ENCODE assay signal across 9 cellular contexts in genomic region chr11:60952742-60953170, GRCh38. TPM values are rescaled to one million over a fixed set of nuclear protein-coding genes. Genes with fewer than 3 reads are reported as not detected.
DNase-seq lines count a peak whose midpoint lies in the region; ATAC-seq lines count a peak whose summit lies in the region.
"Had no signal": no experiment of that assay in that cellular context is flagged by ENCODE, and none has a peak within 500 bp of the region (broad histone marks: within the 10 kb centered on the region; RNA-seq: fewer than 3 reads in every experiment).

No MANE protein-coding gene starts in this region.

- peak overlapping the region; percentile 79 for H2AFZ ChIP-seq in neuronal stem cell (ENCODE audit: low read length)

- CTCF ChIA-PET in CD8-positive, alpha-beta memory T cell (lab: Charles Lee), result interaction anchor here (1.1 kb wide), 1 partner anchor 21 kb away, joined by 3 read pairs; no protein-coding TSS in a partner anchor

- H3K4me3 Mint-ChIP-seq in CD8-positive, alpha-beta memory T cell, result peak overlapping the region in 6 of 7 donors; percentile 55 to 84 (median 78)
- peak overlapping the region; percentile 72 to 91 for H3K4me3 Mint-ChIP-seq in effector memory CD8-positive, alpha-beta T cell

- H4K8ac ChIP-seq in neuronal stem cell (ENCODE audit: low read depth, low read length), result no peak overlapping the region

- no peaks in the 10 kb centered on the region for H3K36me3 Mint-ChIP-seq in CD8-positive, alpha-beta memory T cell
- peaks cover 10% of the 10 kb centered on the region for H3K36me3 Mint-ChIP-seq in effector memory CD8-positive, alpha-beta T cell (ENCODE audit: insufficient read depth)

- no peak overlapping the region for H3K9ac ChIP-seq in neuronal stem cell (ENCODE audit: low read depth, low read length, poor library complexity)

- peak overlapping the region; percentile 43 for H2AK5ac ChIP-seq in neuronal stem cell (ENCODE audit: low read depth, low read length)

- no peaks in the 10 kb centered on the region for H3K9me3 ChIP-seq in CD8-positive, alpha-beta memory T cell (ENCODE audit: low read length)
- H3K9me3 ChIP-seq in neuronal stem cell (replicated peaks in 1 of 2; ENCODE audit: control insufficient read depth in 2 of 2, insufficient read depth in 1 of 2, low read depth in 1 of 2, low read length in 2 of 2), result no peaks in the 10 kb centered on the region

- no peak overlapping the region for H3K4me2 ChIP-seq in neuronal stem cell (ENCODE audit: insufficient read depth, low read length, poor library complexity, severe bottlenecking)

- peak overlapping the region in 7 of 8 donors; percentile 1 to 93 (median 64) for H3K27ac Mint-ChIP-seq in CD8-positive, alpha-beta memory T cell
- H3K27ac Mint-ChIP-seq in effector memory CD8-positive, alpha-beta T cell, result peak overlapping the region; percentile 70 to 86

- peaks cover 25 to 27% of the 10 kb centered on the region in 2 donors for H3K27me3 Mint-ChIP-seq in CD8-positive, alpha-beta memory T cell
- peaks cover 41 to 46% of the 10 kb centered on the region in 2 donors for H3K27me3 Mint-ChIP-seq in effector memory CD8-positive, alpha-beta T cell

- peaks cover 2% of the 10 kb centered on the region for H3K79me1 ChIP-seq in neuronal stem cell (ENCODE audit: low read depth, low read length)

- ATAC-seq in HG03354 (IDR thresholded peaks at IDR 0.05; ENCODE audit: poor library complexity, severe bottlenecking, unreplicated experiment) (peak; percentile 23), HG03378 (IDR thresholded peaks at IDR 0.05; ENCODE audit: unreplicated experiment) (no peak)
- no peak for ATAC-seq in effector memory CD8-positive, alpha-beta T cell (replicated peaks)

- H3K4me1 ChIP-seq in CD8-positive, alpha-beta memory T cell (ENCODE audit: insufficient read depth, low read length), result peaks cover 16% of the 10 kb centered on the region
- peaks cover 16 to 17% of the 10 kb centered on the region in 2 donors for H3K4me1 ChIP-seq in neuronal stem cell (ENCODE audit: control insufficient read depth in 2 of 2, insufficient read depth in 1 of 2, low read depth in 1 of 2, low read length in 2 of 2)

- H3K23ac ChIP-seq in neuronal stem cell (ENCODE audit: low read depth, low read length, poor library complexity), result no peak overlapping the region

- H4K91ac ChIP-seq in neuronal stem cell (ENCODE audit: low read depth, low read length, poor library complexity), result no peak overlapping the region

- no peak overlapping the region for H3K14ac ChIP-seq in neuronal stem cell (ENCODE audit: low read length)

- no CpG with 5 or more reads among the region's 3 CpGs for WGBS in neuronal stem cell (ENCODE audit: extremely low coverage in 2 of 2, insufficient read length in 2 of 2, insufficient replicate concordance in 1 of 2), 2 donors

- H3K4ac ChIP-seq in neuronal stem cell (ENCODE audit: low read length), result no peak overlapping the region

- POLR2A ChIA-PET in CD8-positive, alpha-beta memory T cell (lab: Charles Lee), result no interaction called here

- no peaks in the 10 kb centered on the region for H3K9me3 Mint-ChIP-seq in CD8-positive, alpha-beta memory T cell
- H3K9me3 Mint-ChIP-seq in effector memory CD8-positive, alpha-beta T cell, result no peaks in the 10 kb centered on the region

- peak overlapping the region; percentile 95 for H3K18ac ChIP-seq in neuronal stem cell (ENCODE audit: low read length)

- no peak overlapping the region for H3K27ac ChIP-seq in CD8-positive, alpha-beta memory T cell (ENCODE audit: low read depth, low read length)
- H3K27ac ChIP-seq in neuronal stem cell (replicated peaks; ENCODE audit: low read length), result no peak overlapping the region

- H2BK120ac ChIP-seq in neuronal stem cell (ENCODE audit: low read depth, low read length), result no peak overlapping the region

- no peak for DNase-seq in CD8-positive, alpha-beta memory T cell
- no peak for DNase-seq in effector memory CD8-positive, alpha-beta T cell
- DNase-seq in neuronal stem cell (ENCODE audit: low spot score) (no peak), CD1c-positive myeloid dendritic cell (ENCODE audit: extremely low spot score) (no peak), glomerular visceral epithelial cell (ENCODE audit: extremely low spot score) (no peak)
- no peak for DNase-seq in stimulated activated naive CD4-positive, alpha-beta T cell treated with Interleukin-2 at 50 U/mL for 16 hours (lab: John Stamatoyannopoulos, UW)

- no peaks in the 10 kb centered on the region for H3K27me3 ChIP-seq in CD8-positive, alpha-beta memory T cell (ENCODE audit: insufficient read depth, low read length, poor library complexity, severe bottlenecking)
- peaks cover 2 to 17% (median 3%) of the 10 kb centered on the region in 3 experiments for H3K27me3 ChIP-seq in neuronal stem cell (ENCODE audit: control insufficient read depth in 3 of 3, insufficient read depth in 3 of 3, low read depth in 1 of 3, low read length in 3 of 3)

- H2BK15ac ChIP-seq in neuronal stem cell (ENCODE audit: low read length), result peak overlapping the region; percentile 88

- H2BK12ac ChIP-seq in neuronal stem cell (ENCODE audit: low read length), result no peak overlapping the region

- peak overlapping the region; percentile 75 for H2BK5ac ChIP-seq in neuronal stem cell (ENCODE audit: low read length)

- H3K4me1 Mint-ChIP-seq in CD8-positive, alpha-beta memory T cell, result peaks cover 10 to 21% (median 13%) of the 10 kb centered on the region in 3 donors
- H3K4me1 Mint-ChIP-seq in effector memory CD8-positive, alpha-beta T cell (ENCODE audit: low read depth in 2 of 2), result peaks cover 14 to 15% of the 10 kb centered on the region in 2 donors

- no peaks in the 10 kb centered on the region for H3K36me3 ChIP-seq in CD8-positive, alpha-beta memory T cell (ENCODE audit: insufficient read depth, low read length)
- no peaks in the 10 kb centered on the region for H3K36me3 ChIP-seq in neuronal stem cell (replicated peaks in 1 of 2; ENCODE audit: control insufficient read depth in 2 of 2, insufficient read depth in 2 of 2, low read length in 2 of 2)

- H3K4me3 ChIP-seq in CD8-positive, alpha-beta memory T cell (ENCODE audit: low read length), result peak overlapping the region; percentile 69
- no peak overlapping the region for H3K4me3 ChIP-seq in neuronal stem cell (ENCODE audit: low read length in 2 of 2)

RNA-seq across cellular contexts. Expression of gene SLC15A3, which starts 0.8 kb away (rescaled TPM):
- 1 to 10 TPM; 1.2 to 1.5 TPM for total RNA-seq in CD8-positive, alpha-beta memory T cell
- polyA plus RNA-seq in CD8-positive, alpha-beta memory T cell, result not detected
- polyA plus RNA-seq in neuronal stem cell (2013, experiment 1 of 2), result 44.3 TPM
- 45.8 TPM for polyA plus RNA-seq in neuronal stem cell (2013, experiment 2 of 2)
- polyA plus RNA-seq: neural cell had no signal

RNA-seq across cellular contexts. Expression of gene CD6, which starts 18.7 kb away (rescaled TPM):
- 100 to 1,000 TPM; 229 to 233 TPM for total RNA-seq in CD8-positive, alpha-beta memory T cell
- 156 TPM for polyA plus RNA-seq in CD8-positive, alpha-beta memory T cell
- polyA plus RNA-seq in neuronal stem cell (2013, experiment 1 of 2), result 0.21 TPM
- polyA plus RNA-seq in neuronal stem cell (2013, experiment 2 of 2), result 0.24 TPM
- polyA plus RNA-seq: neural cell had no signal

RNA-seq across cellular contexts. Expression of gene TMEM132A, which starts 28.5 kb away (rescaled TPM):
- under 1 TPM; 0.68 to 0.73 TPM for total RNA-seq in CD8-positive, alpha-beta memory T cell
- not detected for polyA plus RNA-seq in CD8-positive, alpha-beta memory T cell
- 90.5 TPM for polyA plus RNA-seq in neuronal stem cell (2013, experiment 1 of 2)
- polyA plus RNA-seq in neuronal stem cell (2013, experiment 2 of 2), result 91.3 TPM

RNA-seq across cellular contexts. Expression of gene TMEM109, which starts 38.8 kb away (rescaled TPM):
- total RNA-seq in CD8-positive, alpha-beta memory T cell, result 100 to 1,000 TPM; 144 to 147 TPM
- 396 TPM for polyA plus RNA-seq in CD8-positive, alpha-beta memory T cell
- 64.1 TPM for polyA plus RNA-seq in neuronal stem cell (2013, experiment 1 of 2)
- 63.1 TPM for polyA plus RNA-seq in neuronal stem cell (2013, experiment 2 of 2)

RNA-seq across cellular contexts. Expression of gene PRPF19, which starts 46.4 kb away (rescaled TPM):
- 100 to 1,000 TPM; 201 to 204 TPM for total RNA-seq in CD8-positive, alpha-beta memory T cell
- 19.0 TPM for polyA plus RNA-seq in CD8-positive, alpha-beta memory T cell
- 80.3 TPM for polyA plus RNA-seq in neuronal stem cell (2013, experiment 1 of 2)
- polyA plus RNA-seq in neuronal stem cell (2013, experiment 2 of 2), result 77.6 TPM
